ENCODE assay signal across 2 cellular contexts in genomic region chr15:23860846-23861245, GRCh38.
TF ChIP-seq lines count a peak whose summit lies in the region.

No MANE protein-coding gene starts in this region.

TF ChIP-seq in WTC11, 78 proteins besides CTCF, POLR2A, EP300 and RAD21 (continued from another document):
- TF ChIP-seq, protein P1, sequence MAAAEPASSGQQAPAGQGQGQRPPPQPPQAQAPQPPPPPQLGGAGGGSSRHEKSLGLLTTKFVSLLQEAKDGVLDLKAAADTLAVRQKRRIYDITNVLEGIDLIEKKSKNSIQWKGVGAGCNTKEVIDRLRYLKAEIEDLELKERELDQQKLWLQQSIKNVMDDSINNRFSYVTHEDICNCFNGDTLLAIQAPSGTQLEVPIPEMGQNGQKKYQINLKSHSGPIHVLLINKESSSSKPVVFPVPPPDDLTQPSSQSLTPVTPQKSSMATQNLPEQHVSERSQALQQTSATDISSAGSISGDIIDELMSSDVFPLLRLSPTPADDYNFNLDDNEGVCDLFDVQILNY (CRISPR knock-in tag; IDR thresholded peaks at IDR 0.05) = no peak
- TF ChIP-seq E2F4 (CRISPR knock-in tag; IDR thresholded peaks at IDR 0.05; ENCODE audit: borderline replicate concordance, low read depth) = no peak
- TF ChIP-seq NR1H2 (CRISPR knock-in tag; IDR thresholded peaks at IDR 0.05) = no peak
- TF ChIP-seq, protein P2, sequence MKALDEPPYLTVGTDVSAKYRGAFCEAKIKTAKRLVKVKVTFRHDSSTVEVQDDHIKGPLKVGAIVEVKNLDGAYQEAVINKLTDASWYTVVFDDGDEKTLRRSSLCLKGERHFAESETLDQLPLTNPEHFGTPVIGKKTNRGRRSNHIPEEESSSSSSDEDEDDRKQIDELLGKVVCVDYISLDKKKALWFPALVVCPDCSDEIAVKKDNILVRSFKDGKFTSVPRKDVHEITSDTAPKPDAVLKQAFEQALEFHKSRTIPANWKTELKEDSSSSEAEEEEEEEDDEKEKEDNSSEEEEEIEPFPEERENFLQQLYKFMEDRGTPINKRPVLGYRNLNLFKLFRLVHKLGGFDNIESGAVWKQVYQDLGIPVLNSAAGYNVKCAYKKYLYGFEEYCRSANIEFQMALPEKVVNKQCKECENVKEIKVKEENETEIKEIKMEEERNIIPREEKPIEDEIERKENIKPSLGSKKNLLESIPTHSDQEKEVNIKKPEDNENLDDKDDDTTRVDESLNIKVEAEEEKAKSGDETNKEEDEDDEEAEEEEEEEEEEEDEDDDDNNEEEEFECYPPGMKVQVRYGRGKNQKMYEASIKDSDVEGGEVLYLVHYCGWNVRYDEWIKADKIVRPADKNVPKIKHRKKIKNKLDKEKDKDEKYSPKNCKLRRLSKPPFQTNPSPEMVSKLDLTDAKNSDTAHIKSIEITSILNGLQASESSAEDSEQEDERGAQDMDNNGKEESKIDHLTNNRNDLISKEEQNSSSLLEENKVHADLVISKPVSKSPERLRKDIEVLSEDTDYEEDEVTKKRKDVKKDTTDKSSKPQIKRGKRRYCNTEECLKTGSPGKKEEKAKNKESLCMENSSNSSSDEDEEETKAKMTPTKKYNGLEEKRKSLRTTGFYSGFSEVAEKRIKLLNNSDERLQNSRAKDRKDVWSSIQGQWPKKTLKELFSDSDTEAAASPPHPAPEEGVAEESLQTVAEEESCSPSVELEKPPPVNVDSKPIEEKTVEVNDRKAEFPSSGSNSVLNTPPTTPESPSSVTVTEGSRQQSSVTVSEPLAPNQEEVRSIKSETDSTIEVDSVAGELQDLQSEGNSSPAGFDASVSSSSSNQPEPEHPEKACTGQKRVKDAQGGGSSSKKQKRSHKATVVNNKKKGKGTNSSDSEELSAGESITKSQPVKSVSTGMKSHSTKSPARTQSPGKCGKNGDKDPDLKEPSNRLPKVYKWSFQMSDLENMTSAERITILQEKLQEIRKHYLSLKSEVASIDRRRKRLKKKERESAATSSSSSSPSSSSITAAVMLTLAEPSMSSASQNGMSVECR (CRISPR knock-in tag; IDR thresholded peaks at IDR 0.05; ENCODE audit: borderline replicate concordance) = no peak

TF ChIP-seq in HEK293T, 16 proteins besides CTCF, POLR2A, EP300 and RAD21 (continued from another document):
- TF ChIP-seq PKNOX1 (IDR thresholded peaks at IDR 0.05) (no peak), SP1 (IDR thresholded peaks at IDR 0.05) (no peak), FOXM1 (IDR thresholded peaks at IDR 0.05; ENCODE audit: borderline replicate concordance) (no peak), CTBP1 (IDR thresholded peaks at IDR 0.05; ENCODE audit: borderline replicate concordance) (no peak), BHLHE40 (IDR thresholded peaks at IDR 0.05; ENCODE audit: borderline replicate concordance) (no peak), FOXA1 (IDR thresholded peaks at IDR 0.05) (no peak)
TF ChIP-seq in HEK293T: peak in this region for 0.
